7 cellular contexts compared by ENCODE assay signal in genomic region chr3:31531465-31531991, GRCh38. TPM values are rescaled to one million over a fixed set of nuclear protein-coding genes. Genes with fewer than 3 reads are reported as not detected.
A peak's percentile ranks its signal among the peaks of the same experiment; 100 is the strongest.
DNase-seq lines count a peak whose midpoint lies in the region; ATAC-seq, FAIRE-seq and TF ChIP-seq lines count a peak whose summit lies in the region.

No MANE protein-coding gene starts in this region.

- peaks cover 4% of the 10 kb centered on the region for H3K36me3 ChIP-seq in NT2/D1 (ENCODE audit: insufficient read depth, insufficient read length, low read length)
- no peaks in the 10 kb centered on the region for H3K36me3 ChIP-seq in ectodermal cell (ENCODE audit: control insufficient read depth, insufficient read depth, low read length)
- H3K36me3 ChIP-seq in neuron (ENCODE audit: insufficient read depth, low read length) = no peaks in the 10 kb centered on the region

- H3K27me3 ChIP-seq in NT2/D1 (ENCODE audit: insufficient read depth, insufficient read length) (no peaks in the 10 kb centered on the region), ectodermal cell (ENCODE audit: control insufficient read depth, insufficient read depth, low read length, poor library complexity, severe bottlenecking) (no peaks in the 10 kb centered on the region), neuron (ENCODE audit: insufficient read depth, low read length) (no peaks in the 10 kb centered on the region)

- peak overlapping the region; percentile 98 for H3K27ac ChIP-seq in ectodermal cell (ENCODE audit: insufficient read depth, low read depth, low read length, poor library complexity, severe bottlenecking)

- DNase-seq in GM12891 (ENCODE audit: insufficient read length, low spot score) (no peak), NT2/D1 (ENCODE audit: low read depth, low spot score) (no peak), OCI-M2 (lab: John Stamatoyannopoulos, UW; ENCODE audit: unreplicated experiment) (no peak)

- ATAC-seq in GM21737 (IDR thresholded peaks at IDR 0.05; ENCODE audit: unreplicated experiment) (no peak), GM18870 (IDR thresholded peaks at IDR 0.05; ENCODE audit: unreplicated experiment) (no peak)

- H3K4me1 ChIP-seq in NT2/D1 (ENCODE audit: insufficient read depth, insufficient read length) = no peaks in the 10 kb centered on the region
- H3K4me1 ChIP-seq in ectodermal cell (ENCODE audit: control insufficient read depth, insufficient read depth, low read length) = no peaks in the 10 kb centered on the region
- peaks cover 24% of the 10 kb centered on the region for H3K4me1 ChIP-seq in neuron (ENCODE audit: insufficient read depth, low read length)

- no peak for FAIRE-seq in GM12891 (lab: Jason Lieb, UNC)

- TF ChIP-seq POLR2A in GM12891 (IDR thresholded peaks at IDR 0.05; ENCODE audit: low read depth, low read length) = no peak

- H3K4me3 ChIP-seq in NT2/D1 (ENCODE audit: insufficient read length, low read depth) (peak overlapping the region; percentile 77), ectodermal cell (ENCODE audit: insufficient read depth, low read depth, low read length) (peak overlapping the region; percentile 83), neuron (ENCODE audit: low read length) (peak overlapping the region; percentile 99)

- WGBS in ectodermal cell, 2 experiments = 1 to 2% methylated on average over 25 to 31 of the region's 31 CpGs

- H2AFZ ChIP-seq in neuron (ENCODE audit: low read depth, low read length) = peak overlapping the region; percentile 92

- H3K9me3 ChIP-seq in NT2/D1 (ENCODE audit: insufficient read depth, low read length) (no peaks in the 10 kb centered on the region), ectodermal cell (ENCODE audit: control insufficient read depth, low read length) (no peaks in the 10 kb centered on the region), neuron (ENCODE audit: low read length) (no peaks in the 10 kb centered on the region)

- H3K9ac ChIP-seq in NT2/D1 (ENCODE audit: insufficient read length, low read depth) = peak overlapping the region; percentile 99

TF ChIP-seq in GM12891, 5 proteins besides CTCF, POLR2A, EP300 and RAD21:
- TF ChIP-seq TAF1 (IDR thresholded peaks at IDR 0.05; ENCODE audit: low read depth, low read length) (peak; percentile 51; the same call in 1 of the 2 replicates), POLR2AphosphoS5 (IDR thresholded peaks at IDR 0.05; ENCODE audit: low read depth, low read length) (no peak)

RNA-seq across cellular contexts. Expression of gene STT3B, which starts 1.2 kb away (rescaled TPM):
- polyA plus RNA-seq in GM12891 (2012; ENCODE audit: low read depth, missing spikeins) = 65.3 TPM
- polyA plus RNA-seq in ectodermal cell (2013, experiment 1 of 4) = 216 TPM
- 208 TPM for polyA plus RNA-seq in ectodermal cell (2013, experiment 2 of 4)
- polyA plus RNA-seq in ectodermal cell (2013, experiment 3 of 4) = 158 TPM
- 180 TPM for polyA plus RNA-seq in ectodermal cell (2013, experiment 4 of 4)
